In genomic region chr5:159341914-159342313, GRCh38 we compare ENCODE assay signal across 10 cellular contexts. TPM values are rescaled to one million over a fixed set of nuclear protein-coding genes. Genes with fewer than 3 reads are reported as not detected.
DNase-seq lines count a peak whose midpoint lies in the region; ATAC-seq and TF ChIP-seq lines count a peak whose summit lies in the region.
"Had no signal": no experiment of that assay in that cellular context is flagged by ENCODE, and none has a peak within 500 bp of the region (broad histone marks: within the 10 kb centered on the region; RNA-seq: fewer than 3 reads in every experiment).

No MANE protein-coding gene starts in this region.

- H3K27ac Mint-ChIP-seq in endothelial cell (ENCODE audit: unreplicated experiment) = no peak overlapping the region

- H3K27me3 Mint-ChIP-seq in endothelial cell (ENCODE audit: unreplicated experiment) = peaks cover 2% of the 10 kb centered on the region

- H3K4me3 Mint-ChIP-seq in endothelial cell (ENCODE audit: unreplicated experiment) = no peak overlapping the region

- peak; percentile 37 for DNase-seq in GM04503 (ENCODE audit: low read depth)
- DNase-seq in NOMO-1 (lab: John Stamatoyannopoulos, UW; ENCODE audit: unreplicated experiment in 2 of 2) = peak; percentile 86 to 94
- DNase-seq in activated T-cell treated with anti-CD3 and anti-CD28 coated beads for 24 hours (ENCODE audit: low read depth) = peak; percentile 44
- no peak for DNase-seq in Right ventricle myocardium inferior (ENCODE audit: missing footprints)
- DNase-seq in stimulated activated CD4-positive, alpha-beta T cell treated with anti-CD3 and anti-CD28 coated beads, TNF-alpha, amount 100 ng/mL, for 4 hours (ENCODE audit: low read depth in 3 of 3) = peak in 2 of 3 experiments; percentile 20 to 40
- DNase-seq in endothelial cell (ENCODE audit: low spot score) = no peak

- no peaks in the 10 kb centered on the region for H3K4me1 Mint-ChIP-seq in endothelial cell (ENCODE audit: unreplicated experiment)

- no peaks in the 10 kb centered on the region for H3K36me3 Mint-ChIP-seq in endothelial cell (ENCODE audit: low read depth, unreplicated experiment)

- ATAC-seq in Right ventricle myocardium inferior (peak; percentile 74), HG03108 (IDR thresholded peaks at IDR 0.05; ENCODE audit: unreplicated experiment) (no peak), HG03469 (IDR thresholded peaks at IDR 0.05; ENCODE audit: unreplicated experiment) (no peak)
- ATAC-seq: Panc1 had no signal

- H3K9me3 Mint-ChIP-seq in endothelial cell (ENCODE audit: unreplicated experiment) = no peaks in the 10 kb centered on the region

- intact Hi-C loops in Right ventricle myocardium inferior (cut with DNase I) = no loop called here

- no peak for TF ChIP-seq CTCF in endothelial cell (IDR thresholded peaks at IDR 0.05; ENCODE audit: unreplicated experiment)

RNA-seq across cellular contexts. Expression of gene IL12B, which starts 11.6 kb away (rescaled TPM):
- not detected for total RNA-seq in Right ventricle myocardium inferior
- not detected for total RNA-seq in endothelial cell (ENCODE audit: unreplicated experiment)
- total RNA-seq: skeletal muscle tissue had no signal

Comparison
In these comparisons a context has a peak if more than half of its experiments do, and no peak if none do; other contexts are left out.
1. DNase-seq: peak in GM04503 (single experiment), NOMO-1 (2 of 2), activated T-cell treated with anti-CD3 and anti-CD28 coated beads for 24 hours (single experiment) and stimulated activated CD4-positive, alpha-beta T cell treated with anti-CD3 and anti-CD28 coated beads, TNF-alpha, amount 100 ng/mL, for 4 hours (2 of 3); none in Right ventricle myocardium inferior (single experiment) and endothelial cell (single experiment).